In the genomic region with DNA sequence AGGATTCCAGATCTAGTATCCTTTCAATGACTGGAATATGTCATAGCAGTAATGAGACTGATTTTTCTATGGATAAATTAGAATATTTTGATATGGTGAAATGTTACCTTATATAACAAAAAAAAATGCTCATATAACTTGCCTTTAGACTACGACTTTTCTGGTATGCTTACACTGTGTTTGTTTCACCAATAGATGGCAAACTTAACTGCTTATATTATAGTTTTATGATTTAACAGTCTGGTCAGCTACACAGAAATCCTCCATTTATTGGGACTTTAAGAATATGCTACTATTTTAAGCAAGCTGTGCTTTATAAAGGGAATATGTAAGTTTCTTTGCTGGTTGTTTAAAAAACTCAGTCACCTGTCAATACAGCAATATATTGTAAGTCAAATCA, we compare ENCODE assay signal across 1 cellular context.
TF ChIP-seq lines count a peak whose summit lies in the region.

No MANE protein-coding gene starts in this region.

TF ChIP-seq in HCT116, 20 proteins besides CTCF, POLR2A, EP300 and RAD21 (continued from another document):
- TF ChIP-seq, protein P1, sequence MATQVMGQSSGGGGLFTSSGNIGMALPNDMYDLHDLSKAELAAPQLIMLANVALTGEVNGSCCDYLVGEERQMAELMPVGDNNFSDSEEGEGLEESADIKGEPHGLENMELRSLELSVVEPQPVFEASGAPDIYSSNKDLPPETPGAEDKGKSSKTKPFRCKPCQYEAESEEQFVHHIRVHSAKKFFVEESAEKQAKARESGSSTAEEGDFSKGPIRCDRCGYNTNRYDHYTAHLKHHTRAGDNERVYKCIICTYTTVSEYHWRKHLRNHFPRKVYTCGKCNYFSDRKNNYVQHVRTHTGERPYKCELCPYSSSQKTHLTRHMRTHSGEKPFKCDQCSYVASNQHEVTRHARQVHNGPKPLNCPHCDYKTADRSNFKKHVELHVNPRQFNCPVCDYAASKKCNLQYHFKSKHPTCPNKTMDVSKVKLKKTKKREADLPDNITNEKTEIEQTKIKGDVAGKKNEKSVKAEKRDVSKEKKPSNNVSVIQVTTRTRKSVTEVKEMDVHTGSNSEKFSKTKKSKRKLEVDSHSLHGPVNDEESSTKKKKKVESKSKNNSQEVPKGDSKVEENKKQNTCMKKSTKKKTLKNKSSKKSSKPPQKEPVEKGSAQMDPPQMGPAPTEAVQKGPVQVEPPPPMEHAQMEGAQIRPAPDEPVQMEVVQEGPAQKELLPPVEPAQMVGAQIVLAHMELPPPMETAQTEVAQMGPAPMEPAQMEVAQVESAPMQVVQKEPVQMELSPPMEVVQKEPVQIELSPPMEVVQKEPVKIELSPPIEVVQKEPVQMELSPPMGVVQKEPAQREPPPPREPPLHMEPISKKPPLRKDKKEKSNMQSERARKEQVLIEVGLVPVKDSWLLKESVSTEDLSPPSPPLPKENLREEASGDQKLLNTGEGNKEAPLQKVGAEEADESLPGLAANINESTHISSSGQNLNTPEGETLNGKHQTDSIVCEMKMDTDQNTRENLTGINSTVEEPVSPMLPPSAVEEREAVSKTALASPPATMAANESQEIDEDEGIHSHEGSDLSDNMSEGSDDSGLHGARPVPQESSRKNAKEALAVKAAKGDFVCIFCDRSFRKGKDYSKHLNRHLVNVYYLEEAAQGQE (IDR thresholded peaks at IDR 0.05; ENCODE audit: low read depth), result no peak
- TF ChIP-seq ZFX (IDR thresholded peaks at IDR 0.05) (no peak), SP1 (IDR thresholded peaks at IDR 0.05; ENCODE audit: low read depth) (no peak), SRF (IDR thresholded peaks at IDR 0.05; ENCODE audit: low read depth) (no peak), EGR1 (IDR thresholded peaks at IDR 0.05; ENCODE audit: low read depth) (no peak), YY1 (IDR thresholded peaks at IDR 0.05; ENCODE audit: extremely low read depth, insufficient replicate concordance, low read depth, low read length) (no peak), SIN3A (IDR thresholded peaks at IDR 0.05; ENCODE audit: low read depth) (no peak), EZH2 (IDR thresholded peaks at IDR 0.05) (no peak), FOSL1 (IDR thresholded peaks at IDR 0.05; ENCODE audit: low read depth) (no peak), JUND (IDR thresholded peaks at IDR 0.05) (no peak)
- TF ChIP-seq, protein P2, sequence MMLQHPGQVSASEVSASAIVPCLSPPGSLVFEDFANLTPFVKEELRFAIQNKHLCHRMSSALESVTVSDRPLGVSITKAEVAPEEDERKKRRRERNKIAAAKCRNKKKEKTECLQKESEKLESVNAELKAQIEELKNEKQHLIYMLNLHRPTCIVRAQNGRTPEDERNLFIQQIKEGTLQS (IDR thresholded peaks at IDR 0.05), result no peak
